24 cellular contexts compared by ENCODE assay signal in genomic region chr15:88470625-88471372, GRCh38. TPM values are rescaled to one million over a fixed set of nuclear protein-coding genes. Genes with fewer than 3 reads are reported as not detected.
DNase-seq lines count a peak whose midpoint lies in the region; ATAC-seq and TF ChIP-seq lines count a peak whose summit lies in the region.
"Had no signal": no experiment of that assay in that cellular context is flagged by ENCODE, and none has a peak within 500 bp of the region (broad histone marks: within the 10 kb centered on the region; RNA-seq: fewer than 3 reads in every experiment).

No MANE protein-coding gene starts in this region.

- intact Hi-C loops in body of pancreas (cut with DNase I), result loop anchor here (10.0 kb wide), 1 partner anchor 144 kb away; no protein-coding TSS in a partner anchor

- H3K79me2 ChIP-seq in SK-N-SH (ENCODE audit: insufficient read depth), result peaks cover 45% of the 10 kb centered on the region

- TF ChIP-seq RAD21 in SK-N-SH (IDR thresholded peaks at IDR 0.05; ENCODE audit: low read length), result no peak

- peaks cover 7 to 28% of the 10 kb centered on the region in 2 experiments for H3K36me3 ChIP-seq in SK-N-SH (replicated peaks in 1 of 2; ENCODE audit: control insufficient read depth in 1 of 2, insufficient read depth in 2 of 2, low read length in 1 of 2)
- H3K36me3 ChIP-seq in body of pancreas (replicated peaks in 1 of 2; ENCODE audit: insufficient read depth in 1 of 2, low read depth in 2 of 2), result peaks cover 0 to 7% of the 10 kb centered on the region in 2 donors

- H3K27me3 ChIP-seq in SK-N-SH (ENCODE audit: insufficient read depth), result no peaks in the 10 kb centered on the region
- no peaks in the 10 kb centered on the region for H3K27me3 ChIP-seq in body of pancreas
- H3K27me3 ChIP-seq: gastroesophageal sphincter had no signal

- CTCF ChIA-PET in SK-N-SH (lab: Yijun Ruan, JAX), result interaction anchor here (0.9 to 5.3 kb wide), 5 partner anchors 16 to 151 kb away, joined by 3 to 28 read pairs (median 3); partner anchors contain the start of gene AEN

- H3K9me2 ChIP-seq in SK-N-SH, result no peaks in the 10 kb centered on the region

- TF ChIP-seq POLR2A in body of pancreas (IDR thresholded peaks at IDR 0.05), result no peak

- no peak for TF ChIP-seq EP300 in SK-N-SH (IDR thresholded peaks at IDR 0.05; ENCODE audit: borderline replicate concordance in 1 of 2, low read depth in 1 of 2, low read length in 1 of 2)

- WGBS in SK-N-SH (ENCODE audit: low lambda C conversion rate), result 93% methylated on average over 6 of the region's 6 CpGs
- WGBS in body of pancreas, 2 donors, result 88 to 89% methylated on average over 6 of the region's 6 CpGs

- no peaks in the 10 kb centered on the region for H4K20me1 ChIP-seq in SK-N-SH (ENCODE audit: insufficient read depth)

- H3K4me2 ChIP-seq in SK-N-SH, result no peak overlapping the region
- H3K4me2 ChIP-seq: A549 had no signal

- peaks cover 8% of the 10 kb centered on the region for H3F3A ChIP-seq in SK-N-SH (replicated peaks; ENCODE audit: insufficient read depth)

- H3K4me3 ChIP-seq in SK-N-SH (ENCODE audit: low read depth in 2 of 2, low read length in 1 of 2) (no peak overlapping the region), fibroblast of mammary gland (ENCODE audit: control insufficient read depth, low read depth, low read length) (no peak overlapping the region), body of pancreas (no peak overlapping the region)
- H3K4me3 ChIP-seq: A549, gastroesophageal sphincter had no signal

- TF ChIP-seq CTCF in SK-N-SH (IDR thresholded peaks at IDR 0.05), result peak; percentile 12; the same call in 1 of the 2 replicates
- TF ChIP-seq CTCF in fibroblast of mammary gland (conservative IDR thresholded peaks at IDR 0.05; ENCODE audit: control insufficient read depth, insufficient read depth, low read depth, low read length), result peak; percentile 11
- no peak for TF ChIP-seq CTCF in body of pancreas (IDR thresholded peaks at IDR 0.05)
- no peak for TF ChIP-seq CTCF in GM13977 (IDR thresholded peaks at IDR 0.05; ENCODE audit: extremely low read depth, insufficient read depth, missing control alignments)

- in situ Hi-C loops in GM13977 (cut with MboI; ENCODE audit: low pct_unique_long_range_greater_than_20kb, low sequenced_read_pairs, unreplicated experiment), result no loop called here

- DNase-seq in SK-N-SH (no peak), NCI-H69 (lab: John Stamatoyannopoulos, UW) (peak; percentile 19), fibroblast of mammary gland (ENCODE audit: low read depth) (no peak), CD1c-positive myeloid dendritic cell (ENCODE audit: extremely low spot score) (no peak), body of pancreas (no peak), GM13977 (ENCODE audit: low spot score) (no peak)
- DNase-seq: activated CD8-positive, alpha-beta T cell treated with anti-CD3 and anti-CD28 coated beads, Interleukin-2, amount 10 ng/mL, durations not matched to agents 7 days and 5 days; activated naive CD4-positive, alpha-beta T cell; activated T-cell treated with anti-CD3 and anti-CD28 coated beads, Interleukin-2, amount 50 U/mL, for 1 hour; C1 segment of cervical spinal cord; GF-D8; naive thymus-derived CD4-positive, alpha-beta T cell; NCI-H187; NCI-H446 treated with DMSO at 0.1 percent for 48 hours; NK-92 treated with Interleukin-12 subunit alpha and Interleukin-12 subunit beta, amount 100 ng/mL, for 24 hours had no signal

- no peaks in the 10 kb centered on the region for H3K9me3 ChIP-seq in SK-N-SH
- H3K9me3 ChIP-seq in body of pancreas, result no peaks in the 10 kb centered on the region
- H3K9me3 ChIP-seq: A549, gastroesophageal sphincter had no signal

- POLR2A ChIA-PET in SK-N-SH (lab: Yijun Ruan, JAX), result no interaction called here

- ATAC-seq in SK-N-SH treated with all-trans-retinoic acid at 6 μM for 48 hours (no peak), body of pancreas (no peak), GM19324 (IDR thresholded peaks at IDR 0.05; ENCODE audit: low FRiP score, unreplicated experiment) (no peak)
- ATAC-seq: A549; activated CD4-positive, CD25-positive, alpha-beta regulatory T cell treated with anti-CD3 and anti-CD28 coated beads, Interleukin-2, amount 50 U/mL, for 24 hours; activated CD8-positive, alpha-beta T cell treated with anti-CD3 and anti-CD28 coated beads, Interleukin-2, amount 10 ng/mL, durations not matched to agents 7 days and 5 days; esophagus mucosa; gastroesophageal sphincter; naive thymus-derived CD4-positive, alpha-beta T cell; sciatic nerve had no signal

- no peak overlapping the region for H3K27ac ChIP-seq in SK-N-SH (ENCODE audit: low read depth in 2 of 2, low read length in 1 of 2)
- no peak overlapping the region for H3K27ac ChIP-seq in body of pancreas
- H3K27ac ChIP-seq: A549, gastroesophageal sphincter, HL-60, RWPE1 had no signal

- H3K4me1 ChIP-seq in SK-N-SH (ENCODE audit: control insufficient read depth in 1 of 2, insufficient read depth in 2 of 2, low read depth in 1 of 2, low read length in 1 of 2) (peaks cover 6 to 16% of the 10 kb centered on the region in 2 experiments; a peak in 3 of 4 replicates), body of pancreas (peaks cover 21% of the 10 kb centered on the region)

- no peak overlapping the region for H3K9ac ChIP-seq in SK-N-SH

- no peak overlapping the region for H2AFZ ChIP-seq in SK-N-SH (ENCODE audit: low read depth)

TF ChIP-seq in SK-N-SH, 30 proteins besides CTCF, POLR2A, EP300 and RAD21:
- TF ChIP-seq TCF12 (IDR thresholded peaks at IDR 0.05) (no peak), SMC3 (IDR thresholded peaks at IDR 0.05; ENCODE audit: low read depth, low read length) (no peak), YY1 (IDR thresholded peaks at IDR 0.05; ENCODE audit: low read depth) (no peak), ELF1 (IDR thresholded peaks at IDR 0.05) (no peak), RXRA (IDR thresholded peaks at IDR 0.05; ENCODE audit: borderline replicate concordance, low read depth) (no peak), GATA2 (CRISPR knock-in tag; IDR thresholded peaks at IDR 0.05) (no peak), PBX3 (IDR thresholded peaks at IDR 0.05) (no peak), RFX5 (IDR thresholded peaks at IDR 0.05; ENCODE audit: low read length) (no peak), NFIC (IDR thresholded peaks at IDR 0.05; ENCODE audit: borderline replicate concordance) (no peak)

TF ChIP-seq in SK-N-SH treated with all-trans-retinoic acid at 6 μM for 48 hours, 23 proteins besides CTCF, POLR2A, EP300 and RAD21 (continues in another document):
- TF ChIP-seq ZFP3 (CRISPR knock-in tag; IDR thresholded peaks at IDR 0.05), result no peak
- TF ChIP-seq PPARA (CRISPR knock-in tag; IDR thresholded peaks at IDR 0.05; ENCODE audit: borderline replicate concordance), result no peak
- no peak for TF ChIP-seq ZC3H10 (CRISPR knock-in tag; IDR thresholded peaks at IDR 0.05)
- no peak for TF ChIP-seq ZNF8 (CRISPR knock-in tag; IDR thresholded peaks at IDR 0.05)
- TF ChIP-seq CSDC2 (CRISPR knock-in tag; IDR thresholded peaks at IDR 0.05), result no peak
- TF ChIP-seq CREB5 (CRISPR knock-in tag; IDR thresholded peaks at IDR 0.05; ENCODE audit: low read depth), result no peak
- TF ChIP-seq OSR1 (CRISPR knock-in tag; IDR thresholded peaks at IDR 0.05), result no peak
- no peak for TF ChIP-seq TSHZ2 (CRISPR knock-in tag; IDR thresholded peaks at IDR 0.05)

RNA-seq across cellular contexts. Expression of gene MRPS11, which starts 3.3 kb away (rescaled TPM):
- polyA plus RNA-seq in SK-N-SH (2012; rRNA removed), result 70.0 and 101 TPM in 2 replicates
- polyA plus RNA-seq in SK-N-SH (2012; cell fraction: cytosol; rRNA removed), result 66.9 TPM in 2 replicates
- 50.3 and 60.9 TPM in 2 replicates for polyA plus RNA-seq in SK-N-SH (2012; cell fraction: nucleus; rRNA removed)
- total RNA-seq in body of pancreas, result 10 to 100 TPM; 16.2 to 35.5 TPM

RNA-seq across cellular contexts. Expression of gene MRPL46, which starts 3.6 kb away (rescaled TPM):
- polyA plus RNA-seq in SK-N-SH (2012; rRNA removed), result 33.8 and 36.6 TPM in 2 replicates
- 37.6 and 40.1 TPM in 2 replicates for polyA plus RNA-seq in SK-N-SH (2012; cell fraction: cytosol; rRNA removed)
- polyA plus RNA-seq in SK-N-SH (2012; cell fraction: nucleus; rRNA removed), result 22.0 and 22.1 TPM in 2 replicates
- 10 to 100 TPM in 1 of 2 donors, 1 to 10 TPM in 1; 9.6 to 16.2 TPM for total RNA-seq in body of pancreas

Comparison
In these comparisons a context has a peak if more than half of its experiments do, and no peak if none do; other contexts are left out.
1. CTCF ChIP-seq: peak in SK-N-SH (single experiment) and fibroblast of mammary gland (single experiment); none in body of pancreas (0 of 7) and GM13977 (single experiment).